23 cellular contexts compared by ENCODE assay signal in the genomic region with DNA sequence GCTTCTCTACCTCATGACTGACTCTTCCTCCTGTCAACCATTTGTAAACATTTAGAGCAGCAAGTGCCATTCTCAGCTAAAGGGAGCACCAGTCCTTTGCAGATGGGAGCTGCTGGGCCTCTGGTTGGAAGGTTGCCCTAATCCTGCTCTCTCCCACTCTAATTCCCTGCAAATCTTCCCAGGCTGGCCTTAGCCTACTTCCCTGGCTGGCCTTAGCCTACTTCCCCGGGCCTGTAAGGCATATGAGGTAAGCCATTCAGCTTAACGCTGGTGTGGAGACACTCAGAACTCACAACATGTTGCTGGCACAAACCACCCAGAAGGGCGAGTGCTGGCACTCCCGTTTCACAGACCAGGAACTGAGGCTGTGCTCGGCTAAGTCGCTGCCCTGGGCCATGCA.
"Had no signal": no experiment of that assay in that cellular context is flagged by ENCODE, and none has a peak within 500 bp of the region (broad histone marks: within the 10 kb centered on the region; RNA-seq: fewer than 3 reads in every experiment).

No MANE protein-coding gene starts in this region.

- DNase-seq: activated CD4-positive, alpha-beta T cell treated with anti-CD3 and anti-CD28 coated beads for 4 hours; activated CD8-positive, alpha-beta memory T cell treated with anti-CD3 and anti-CD28 coated beads, Interleukin-2, amount 50 U/mL, for 4 hours; activated CD8-positive, alpha-beta T cell treated with anti-CD3 and anti-CD28 coated beads for 36 hours; activated gamma-delta T cell treated with Interleukin-2 at 50 U/mL for 16 hours; activated naive CD4-positive, alpha-beta T cell treated with anti-CD3 and anti-CD28 coated beads, Interleukin-2, amount 10 ng/mL, durations not matched to agents 7 days and 5 days; activated naive CD8-positive, alpha-beta T cell treated with anti-CD3 and anti-CD28 coated beads for 36 hours; activated T-cell treated with anti-CD3 and anti-CD28 coated beads, Interleukin-2, amount 50 U/mL, for 72 hours; brain microvascular endothelial cell; MG63; MV-4-11; NCI-H1105; NCI-H1436; NCI-H1694 treated with DMSO at 0.1 percent for 48 hours; NCI-H2029 treated with DMSO at 0.1 percent for 48 hours; NCI-H345; NCI-H510A treated with DMSO at 0.1 percent for 48 hours; NCI-H69; NK-92 treated with Interleukin-12 subunit alpha and Interleukin-12 subunit beta, amount 100 ng/mL, for 24 hours; OCI-M1; Peyer's patch; Right ventricle myocardium superior; SK-N-SH; T-helper 1 cell had no signal

- ATAC-seq: activated CD8-positive, alpha-beta T cell treated with anti-CD3 and anti-CD28 coated beads for 36 hours; activated T-cell treated with anti-CD3 and anti-CD28 coated beads, Interleukin-2, amount 50 U/mL, for 72 hours had no signal
